Comparison of ENCODE assay signal across 11 cellular contexts in genomic region chr12:69583203-69583602, GRCh38.
DNase-seq lines count a peak whose midpoint lies in the region; ATAC-seq and TF ChIP-seq lines count a peak whose summit lies in the region.
"Had no signal": no experiment of that assay in that cellular context is flagged by ENCODE, and none has a peak within 500 bp of the region (broad histone marks: within the 10 kb centered on the region; RNA-seq: fewer than 3 reads in every experiment).

No MANE protein-coding gene starts in this region.

- H3K27ac ChIP-seq in HEK293 (ENCODE audit: extremely low read depth, low read depth, low read length), result no peak overlapping the region
- H3K27ac ChIP-seq in coronary artery, result no peak overlapping the region
- H3K27ac ChIP-seq: parathyroid adenoma, tibial artery had no signal

- CTCF ChIA-PET in HEK293 (lab: Yijun Ruan, JAX), result interaction anchor here (0.6 to 3.2 kb wide), 3 partner anchors 12 to 112 kb away, joined by 3 to 14 read pairs (median 4); no protein-coding TSS in a partner anchor

- H3K9me3 ChIP-seq in HEK293 (ENCODE audit: control insufficient read depth, insufficient read depth, low read depth, low read length), result no peaks in the 10 kb centered on the region
- H3K9me3 ChIP-seq: tibial artery had no signal

- no peak for ATAC-seq in GM21825 (IDR thresholded peaks at IDR 0.05; ENCODE audit: unreplicated experiment)

- no peaks in the 10 kb centered on the region for H3K4me1 ChIP-seq in HEK293 (ENCODE audit: control insufficient read depth, insufficient read depth, low read length)

- H3K4me3 ChIP-seq in HEK293 (ENCODE audit: low read depth, low read length), result no peak overlapping the region
- no peak overlapping the region for H3K4me3 ChIP-seq in coronary artery
- H3K4me3 ChIP-seq: tibial artery had no signal

- POLR2A ChIA-PET in HEK293 (lab: Yijun Ruan, JAX), result no interaction called here

- TF ChIP-seq CTCF in HEK293 (tag by site-specific recombination; IDR thresholded peaks at IDR 0.05) (peak; percentile 33; the same call in 1 of the 2 replicates), coronary artery (IDR thresholded peaks at IDR 0.05) (no peak)

- peak; percentile 55 for DNase-seq in DMS53 (lab: John Stamatoyannopoulos, UW)
- no peak for DNase-seq in DMS53 treated with DMSO at 0.1 percent for 48 hours (lab: John Stamatoyannopoulos, UW; ENCODE audit: unreplicated experiment)
- peak; percentile 70 for DNase-seq in RKO (ENCODE audit: low spot score)
- DNase-seq in iPS-NIHi7 (ENCODE audit: extremely low spot score), result peak; percentile 68
- DNase-seq in coronary artery (ENCODE audit: low spot score), result no peak
- DNase-seq in NCI-H748 treated with DMSO at 0.1 percent for 48 hours (lab: John Stamatoyannopoulos, UW), result no peak
- DNase-seq: NCI-H1105 treated with DMSO at 0.1 percent for 48 hours, tibial artery had no signal

- H3K36me3 ChIP-seq in HEK293 (ENCODE audit: control insufficient read depth in 2 of 2, insufficient read depth in 1 of 2, low read length in 2 of 2), result peaks cover 19 to 25% of the 10 kb centered on the region in 2 experiments

TF ChIP-seq in HEK293, 187 proteins besides CTCF, POLR2A, EP300 and RAD21:
- TF ChIP-seq ZNF311 (tag by site-specific recombination; IDR thresholded peaks at IDR 0.05; ENCODE audit: borderline replicate concordance), result no peak
- peak; percentile 35 for TF ChIP-seq ZNF654 (tag by site-specific recombination; IDR thresholded peaks at IDR 0.05; ENCODE audit: low read depth)

Comparison
In these comparisons a context has a peak if more than half of its experiments do, and no peak if none do; other contexts are left out.
1. DNase-seq: peak in DMS53 (single experiment), RKO (single experiment) and iPS-NIHi7 (single experiment); none in DMS53 treated with DMSO at 0.1 percent for 48 hours (single experiment), coronary artery (single experiment) and NCI-H748 treated with DMSO at 0.1 percent for 48 hours (single experiment).